Comparison of ENCODE assay signal across 9 cellular contexts in the genomic region with DNA sequence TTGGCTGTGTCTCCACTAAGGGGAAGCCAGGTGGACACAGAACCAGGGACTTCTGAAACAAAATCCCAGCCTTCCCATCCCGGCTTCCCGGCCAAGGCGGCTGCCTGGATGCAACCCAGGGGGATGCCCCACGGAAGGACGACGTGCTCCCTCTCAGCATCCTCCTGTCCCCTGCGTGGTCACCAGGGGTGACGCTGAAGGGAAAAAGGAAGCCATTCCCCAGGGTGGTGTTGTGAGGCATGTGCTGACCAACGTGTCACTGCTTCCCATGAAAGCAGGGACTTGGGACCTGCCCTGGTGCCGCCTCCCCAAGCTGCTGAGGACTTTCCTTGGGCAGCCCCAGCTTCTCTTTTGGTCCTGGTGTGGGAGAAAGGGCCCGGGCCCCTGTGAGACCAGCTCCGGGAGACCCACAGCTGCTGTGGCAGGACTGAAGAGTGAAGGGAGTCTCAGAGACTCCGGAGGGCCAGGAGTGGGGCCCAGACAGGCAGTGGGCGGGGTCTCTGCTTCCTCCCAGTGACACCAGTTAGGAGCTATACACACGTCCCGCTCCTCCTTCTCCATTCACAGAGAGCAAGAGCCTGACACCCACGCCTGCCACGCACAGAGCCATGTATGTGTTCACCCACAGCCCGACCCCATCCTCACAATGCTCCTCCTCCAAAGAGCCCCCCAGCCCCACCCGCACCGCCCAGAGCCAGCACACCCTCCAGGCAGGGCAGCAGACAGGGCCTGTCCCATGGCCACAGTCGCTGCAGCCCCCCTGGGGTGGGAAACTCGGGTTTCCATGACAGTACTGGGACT.
DNase-seq lines count a peak whose midpoint lies in the region; ATAC-seq, FAIRE-seq and TF ChIP-seq lines count a peak whose summit lies in the region.
"Had no signal": no experiment of that assay in that cellular context is flagged by ENCODE, and none has a peak within 500 bp of the region (broad histone marks: within the 10 kb centered on the region; RNA-seq: fewer than 3 reads in every experiment).

No MANE protein-coding gene starts in this region.

- no peak for TF ChIP-seq RAD21 in H1 (IDR thresholded peaks at IDR 0.05 in 1 of 2, conservative IDR thresholded peaks at IDR 0.05 in 1 of 2; ENCODE audit: low read depth in 2 of 2, low read length in 2 of 2)

- TF ChIP-seq CTCF in CD4-positive, alpha-beta T cell (IDR thresholded peaks at IDR 0.05): no peak
- TF ChIP-seq CTCF in H1 (IDR thresholded peaks at IDR 0.05; ENCODE audit: control extremely low read depth in 1 of 3, insufficient read depth in 1 of 3, low read depth in 1 of 3, low read length in 3 of 3) (no peak), neural progenitor cell (IDR thresholded peaks at IDR 0.05) (no peak)

- H2BK120ac ChIP-seq in H1 (replicated peaks; ENCODE audit: low read depth, low read length): no peak overlapping the region

- H3K4me3 Mint-ChIP-seq in CD4-positive, alpha-beta T cell: peak overlapping the region; percentile 84
- H3K4me3 Mint-ChIP-seq in neural progenitor cell: peak overlapping the region; percentile 87

- H3K4me2 ChIP-seq in H1 (ENCODE audit: insufficient read depth in 1 of 2, low read depth in 2 of 2, low read length in 2 of 2) (peak overlapping the region; percentile 72 to 96), neural progenitor cell (peak overlapping the region; percentile 91)

- CTCF ChIA-PET in CD4-positive, alpha-beta T cell (lab: Charles Lee): no interaction called here
- CTCF ChIA-PET in H1 (lab: Charles Lee; ENCODE audit: partially characterized antibody): interaction anchor here (0.8 to 1.5 kb wide), 8 partner anchors 23 to 189 kb away, joined by 3 to 4 read pairs (median 4); no protein-coding TSS in a partner anchor

- H3K27me3 ChIP-seq in CD4-positive, alpha-beta T cell (ENCODE audit: control insufficient read depth, insufficient read depth, low read length): peaks cover 40% of the 10 kb centered on the region
- peaks cover 7 to 26% (median 19%) of the 10 kb centered on the region in 4 experiments for H3K27me3 ChIP-seq in H1 (replicated peaks in 1 of 4; ENCODE audit: control insufficient read depth in 3 of 4, extremely low read depth in 1 of 4, insufficient read depth in 3 of 4, low read length in 3 of 4)
- peaks cover 47% of the 10 kb centered on the region for H3K27me3 ChIP-seq in neural progenitor cell

- no peak overlapping the region for H3K4ac ChIP-seq in H1 (replicated peaks; ENCODE audit: insufficient read length, low read depth, low read length)

- intact Hi-C loops in CD4-positive, alpha-beta T cell (cut with DNase I, micrococcal nuclease): no loop called here

- no peak overlapping the region for H3K9ac ChIP-seq in H1 (replicated peaks in 1 of 4; ENCODE audit: extremely low read depth in 1 of 4, low read depth in 3 of 4, low read length in 3 of 4)
- H3K9ac ChIP-seq in neural progenitor cell: no peak overlapping the region

- H3F3A ChIP-seq in neural progenitor cell (ENCODE audit: low read depth): peaks cover 5% of the 10 kb centered on the region

- H3K56ac ChIP-seq in H1 (replicated peaks; ENCODE audit: insufficient read length, low read depth, low read length): no peak overlapping the region

- H3K79me2 ChIP-seq in H1 (ENCODE audit: control insufficient read depth in 1 of 2, insufficient read depth in 2 of 2, low read length in 2 of 2) (no peaks in the 10 kb centered on the region), neural progenitor cell (ENCODE audit: low read depth) (no peaks in the 10 kb centered on the region)

- H3K4me3 ChIP-seq in H1 (ENCODE audit: extremely low read depth in 1 of 4, insufficient read depth in 2 of 4, low read depth in 3 of 4, low read length in 4 of 4): peak overlapping the region in 1 of 4 experiments; percentile 67; a peak in 2 of 8 replicates
- no peak overlapping the region for H3K4me3 ChIP-seq in neural progenitor cell

- peaks cover 17% of the 10 kb centered on the region for H3K9me3 ChIP-seq in CD4-positive, alpha-beta T cell (ENCODE audit: control insufficient read depth, low read length)
- H3K9me3 ChIP-seq in H1 (ENCODE audit: insufficient read depth in 2 of 2, low read depth in 1 of 2, low read length in 1 of 2): peaks cover 4 to 9% of the 10 kb centered on the region in 2 experiments; a peak in 3 of 4 replicates
- peaks cover 9% of the 10 kb centered on the region for H3K9me3 ChIP-seq in neural progenitor cell (ENCODE audit: low read depth)

- H3K18ac ChIP-seq in H1 (ENCODE audit: extremely low read depth, low read length): no peak overlapping the region

- no peaks in the 10 kb centered on the region for H3K9me3 Mint-ChIP-seq in CD4-positive, alpha-beta T cell
- H3K9me3 Mint-ChIP-seq in neural progenitor cell: peaks cover 13% of the 10 kb centered on the region

- H3K79me1 ChIP-seq in H1 (ENCODE audit: low read depth, low read length): no peaks in the 10 kb centered on the region

- no peak for TF ChIP-seq POLR2A in H1 (IDR thresholded peaks at IDR 0.05; ENCODE audit: control extremely low read depth in 1 of 2, low read depth in 2 of 2, low read length in 2 of 2)

- H3K4me1 ChIP-seq in H1 (replicated peaks in 1 of 4; ENCODE audit: control insufficient read depth in 3 of 4, insufficient read depth in 4 of 4, low read length in 3 of 4) (peaks cover 0 to 11% (median 6%) of the 10 kb centered on the region in 4 experiments; a peak in 5 of 7 replicates), neural progenitor cell (peaks cover 11% of the 10 kb centered on the region)

- peaks cover 50% of the 10 kb centered on the region for H3K27me3 Mint-ChIP-seq in CD4-positive, alpha-beta T cell
- H3K27me3 Mint-ChIP-seq in neural progenitor cell (ENCODE audit: insufficient read depth, low read depth): peaks cover 30% of the 10 kb centered on the region

- H2BK5ac ChIP-seq in H1 (ENCODE audit: low read depth, low read length): no peak overlapping the region

- no peak overlapping the region; the same call in 1 of the 2 replicates for H2BK15ac ChIP-seq in H1 (ENCODE audit: low read length)

- WGBS in H1 (ENCODE audit: extremely low coverage in 1 of 2, insufficient coverage in 1 of 2, insufficient read length in 1 of 2, insufficient replicate concordance in 2 of 2, low coverage in 1 of 2, low lambda C conversion rate in 2 of 2, missing lambda C conversion rate in 1 of 2), 2 experiments: 67% methylated on average over 21 of the region's 23 CpGs; no CpG with 5 or more reads in 1 of the 2 experiments

- H3K36me3 Mint-ChIP-seq in CD4-positive, alpha-beta T cell (ENCODE audit: low read depth): peaks cover 9% of the 10 kb centered on the region
- peaks cover 4% of the 10 kb centered on the region for H3K36me3 Mint-ChIP-seq in neural progenitor cell

- H3K14ac ChIP-seq in H1 (ENCODE audit: insufficient read length): no peak overlapping the region

- no peak for DNase-seq in CD4-positive, alpha-beta T cell
- peak; percentile 37 to 55 for DNase-seq in NCI-H526 (lab: John Stamatoyannopoulos, UW)
- DNase-seq in H1 (ENCODE audit: low read depth in 1 of 2, low spot score in 2 of 2): no peak
- DNase-seq in neural progenitor cell (ENCODE audit: low spot score): no peak
- no peak for DNase-seq in ecto neural progenitor cell (ENCODE audit: low spot score)
- DNase-seq: IMR-90 had no signal

- TF ChIP-seq EP300 in H1 (IDR thresholded peaks at IDR 0.05; ENCODE audit: borderline replicate concordance in 1 of 2, low read depth in 2 of 2, low read length in 2 of 2): no peak

- H4K5ac ChIP-seq in H1 (ENCODE audit: insufficient read length, low read depth, low read length): no peak overlapping the region

- no peak overlapping the region for H2AK5ac ChIP-seq in H1 (ENCODE audit: low read depth, low read length)

- H4K8ac ChIP-seq in H1 (ENCODE audit: extremely low read depth, insufficient read depth, low read length): peak overlapping the region; percentile 59

- H3K23me2 ChIP-seq in H1 (ENCODE audit: low read depth, low read length): peaks cover 10% of the 10 kb centered on the region; the same call in 1 of the 2 replicates

- H4K91ac ChIP-seq in H1 (replicated peaks; ENCODE audit: insufficient read length, low read length): peak overlapping the region; percentile 34

- H3K36me3 ChIP-seq in H1 (ENCODE audit: control insufficient read depth in 2 of 4, insufficient read depth in 4 of 4, low read length in 3 of 4) (no peaks in the 10 kb centered on the region), neural progenitor cell (no peaks in the 10 kb centered on the region)

- H3K23ac ChIP-seq in H1 (ENCODE audit: insufficient read length): no peak overlapping the region

- H2BK12ac ChIP-seq in H1 (ENCODE audit: low read depth, low read length): 0 out of 2 replicates have a peak overlapping the region, but pooled peaks have one; percentile 71

- H3K27ac ChIP-seq in CD4-positive, alpha-beta T cell (ENCODE audit: low read depth, low read length): no peak overlapping the region
- H3K27ac ChIP-seq in H1 (ENCODE audit: low read depth, low read length): no peak overlapping the region
- H3K27ac ChIP-seq in neural progenitor cell: no peak overlapping the region

- no peak for FAIRE-seq in H1 (lab: Jason Lieb, UNC)

- no peak overlapping the region for H2BK20ac ChIP-seq in H1 (ENCODE audit: low read length)

- H4K20me1 ChIP-seq in H1 (replicated peaks in 1 of 2; ENCODE audit: control insufficient read depth in 1 of 2, insufficient read depth in 2 of 2, low read length in 2 of 2) (peaks cover 0 to 5% of the 10 kb centered on the region in 2 experiments), neural progenitor cell (ENCODE audit: low read depth) (no peaks in the 10 kb centered on the region)

- H2AFZ ChIP-seq in H1 (ENCODE audit: low read length) (no peak overlapping the region), neural progenitor cell (replicated peaks) (no peak overlapping the region)

- peaks cover 11% of the 10 kb centered on the region for H3K4me1 Mint-ChIP-seq in CD4-positive, alpha-beta T cell (ENCODE audit: low read depth)
- peaks cover 28% of the 10 kb centered on the region for H3K4me1 Mint-ChIP-seq in neural progenitor cell

- POLR2A ChIA-PET in CD4-positive, alpha-beta T cell (lab: Charles Lee): no interaction called here
- POLR2A ChIA-PET in H1 (lab: Charles Lee; ENCODE audit: partially characterized antibody): interaction anchor here (1.1 kb wide), 1 partner anchor 66 kb away, joined by 3 read pairs; no protein-coding TSS in a partner anchor

- no peak for ATAC-seq in CD4-positive, alpha-beta T cell (ENCODE audit: poor library complexity)
- ATAC-seq in GM21447 (IDR thresholded peaks at IDR 0.05; ENCODE audit: unreplicated experiment) (no peak), HG02759 (IDR thresholded peaks at IDR 0.05; ENCODE audit: unreplicated experiment) (no peak), HG02852 (IDR thresholded peaks at IDR 0.05; ENCODE audit: unreplicated experiment) (no peak)

- no peak overlapping the region for H3K27ac Mint-ChIP-seq in CD4-positive, alpha-beta T cell
- no peak overlapping the region for H3K27ac Mint-ChIP-seq in neural progenitor cell

TF ChIP-seq in H1, 55 proteins besides CTCF, POLR2A, EP300 and RAD21 (continues in another document):
- TF ChIP-seq CREB1 (IDR thresholded peaks at IDR 0.05): no peak
- TF ChIP-seq JUN (IDR thresholded peaks at IDR 0.05; ENCODE audit: low read depth, low read length): no peak
- no peak for TF ChIP-seq RFX5 (IDR thresholded peaks at IDR 0.05; ENCODE audit: borderline replicate concordance, low read depth, low read length)
- TF ChIP-seq RBBP5 (IDR thresholded peaks at IDR 0.05; ENCODE audit: borderline replicate concordance, low read depth, low read length): no peak
- TF ChIP-seq MAFK (IDR thresholded peaks at IDR 0.05; ENCODE audit: low read depth, low read length): no peak

Comparison
In these comparisons a context has a peak if more than half of its experiments do, and no peak if none do; other contexts are left out.
1. DNase-seq: peak in NCI-H526 (2 of 2); none in CD4-positive, alpha-beta T cell (0 of 10), H1 (0 of 2), neural progenitor cell (single experiment) and ecto neural progenitor cell (single experiment).